Comparison of ENCODE assay signal across 19 cellular contexts in the genomic region with DNA sequence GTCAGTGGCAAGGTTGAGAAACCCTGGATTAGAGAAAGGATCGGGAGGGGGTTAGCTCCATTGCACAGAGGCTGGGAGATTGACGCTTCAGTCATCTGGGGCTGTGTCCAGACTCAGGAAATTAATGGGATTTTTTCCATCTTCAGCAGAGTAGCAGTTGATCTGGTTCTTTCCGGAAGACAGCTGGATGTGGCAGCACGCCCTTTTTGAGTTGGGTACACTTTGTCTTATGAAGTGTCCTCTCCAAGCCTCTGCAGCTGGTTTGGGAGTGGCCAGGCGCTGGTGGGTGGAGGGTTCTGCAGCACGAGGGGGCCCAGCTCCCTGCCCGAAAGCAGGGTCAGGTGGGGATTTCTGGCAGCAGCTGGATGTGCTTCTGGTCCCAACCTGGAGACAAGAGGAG.
DNase-seq lines count a peak whose midpoint lies in the region.
"Had no signal": no experiment of that assay in that cellular context is flagged by ENCODE, and none has a peak within 500 bp of the region (broad histone marks: within the 10 kb centered on the region; RNA-seq: fewer than 3 reads in every experiment).

No MANE protein-coding gene starts in this region.

- no peak overlapping the region for H3K4me3 ChIP-seq in skeletal muscle cell (ENCODE audit: low read depth, low read length)
- H3K4me3 ChIP-seq: Peyer's patch had no signal

- peak; percentile 37 for DNase-seq in NCI-H2029 (lab: John Stamatoyannopoulos, UW)
- no peak for DNase-seq in NCI-H2029 treated with DMSO at 0.1 percent for 48 hours (lab: John Stamatoyannopoulos, UW)
- DNase-seq in NCI-H187 treated with DMSO at 0.1 percent for 48 hours (lab: John Stamatoyannopoulos, UW): peak; percentile 40
- DNase-seq in myocyte (ENCODE audit: low read depth): peak; percentile 3
- peak; percentile 37 for DNase-seq in skeletal muscle cell (ENCODE audit: low read depth)
- no peak for DNase-seq in NCI-H526 treated with DMSO at 0.1 percent for 48 hours (lab: John Stamatoyannopoulos, UW)
- DNase-seq in SKM-1 (lab: John Stamatoyannopoulos, UW; ENCODE audit: unreplicated experiment): no peak
- no peak for DNase-seq in NCI-H2107 (lab: John Stamatoyannopoulos, UW)
- DNase-seq: Calu3, Karpas-422, NCI-H1092 treated with DMSO at 0.1 percent for 48 hours, NCI-H1436, NCI-H1930, NCI-H2227 treated with DMSO at 0.1 percent for 48 hours, NCI-H510A treated with DMSO at 0.1 percent for 48 hours, NCI-H748 treated with DMSO at 0.1 percent for 48 hours, Peyer's patch, SIG-M5, T-cell had no signal

Comparison
In these comparisons a context has a peak if more than half of its experiments do, and no peak if none do; other contexts are left out.
1. DNase-seq: peak in NCI-H2029 (single experiment), NCI-H187 treated with DMSO at 0.1 percent for 48 hours (single experiment), myocyte (single experiment) and skeletal muscle cell (single experiment); none in NCI-H2029 treated with DMSO at 0.1 percent for 48 hours (single experiment), NCI-H526 treated with DMSO at 0.1 percent for 48 hours (single experiment), SKM-1 (single experiment) and NCI-H2107 (single experiment).